8 cellular contexts compared by ENCODE assay signal in the genomic region with DNA sequence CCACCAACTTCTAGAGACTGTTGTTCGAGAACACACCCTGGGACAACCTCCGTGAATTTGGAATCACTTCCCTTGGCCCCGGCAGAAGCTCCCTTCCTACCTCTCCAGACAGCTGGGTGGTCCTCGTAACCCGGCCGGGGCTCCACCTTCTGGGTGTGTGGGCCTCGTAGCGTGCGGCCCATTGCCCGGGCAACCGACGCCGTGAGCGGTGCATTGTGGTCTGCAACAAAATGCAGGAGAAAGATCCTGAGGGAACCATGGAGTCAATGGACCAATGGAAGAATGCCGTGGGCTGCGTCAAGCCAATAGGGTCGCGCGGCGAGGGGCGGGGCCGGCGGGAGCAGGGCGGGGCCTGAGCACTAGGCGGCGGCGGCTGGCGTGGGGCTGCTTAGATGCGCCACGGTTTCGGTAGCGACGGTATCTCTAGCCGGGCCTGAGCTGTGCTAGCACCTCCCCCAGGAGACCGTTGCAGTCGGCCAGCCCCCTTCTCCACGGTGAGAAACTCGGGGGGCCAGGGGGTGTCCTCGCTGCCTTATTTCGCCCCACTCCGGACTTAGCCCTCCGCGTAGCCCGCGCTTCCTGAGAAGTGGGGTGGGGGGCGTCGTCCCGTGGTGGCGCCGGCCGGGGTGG. TPM values are rescaled to one million over a fixed set of nuclear protein-coding genes. Genes with fewer than 3 reads are reported as not detected.
DNase-seq lines count a peak whose midpoint lies in the region; ATAC-seq and TF ChIP-seq lines count a peak whose summit lies in the region.

A gene (plus strand): TSS at position 391 of the 630 bp plus-strand sequence. CDS start 309 bp downstream, outside the sequence.

- peak within 1 kb of the TSS; percentile 44 to 81 (median 73); a peak in 21 of 22 replicates for H3K27ac ChIP-seq in BLaER1 treated with 17β-estradiol and CSF1 and Interleukin-3, amounts not matched to agents 10 nM and 100 nM
- H3K27ac ChIP-seq in left lung: peak within 1 kb of the TSS; percentile 83 to 90

- no peaks in the 10 kb centered on the region for H3K9me3 ChIP-seq in BLaER1 treated with 17β-estradiol and CSF1 and Interleukin-3, amounts not matched to agents 10 nM and 100 nM (replicated peaks in 1 of 11)
- H3K9me3 ChIP-seq in left lung: no peaks in the 10 kb centered on the region

- ATAC-seq in GM19351 (IDR thresholded peaks at IDR 0.05; ENCODE audit: unreplicated experiment): peak; percentile 92
- ATAC-seq in HG03521 (IDR thresholded peaks at IDR 0.05; ENCODE audit: unreplicated experiment): peak; percentile 92
- ATAC-seq in left lung: peak; percentile 99

- peak within 1 kb of the TSS; percentile 78 to 91 (median 84) for H3K9ac ChIP-seq in BLaER1 treated with 17β-estradiol and CSF1 and Interleukin-3, amounts not matched to agents 10 nM and 100 nM

- TF ChIP-seq CTCF in left lung (IDR thresholded peaks at IDR 0.05): no peak

- H3K4me2 ChIP-seq in BLaER1 treated with 17β-estradiol and CSF1 and Interleukin-3, amounts not matched to agents 10 nM and 100 nM: peak within 1 kb of the TSS; percentile 85 to 98 (median 92)

- peaks cover 24 to 33% (median 28%) of the 10 kb centered on the region in 10 experiments for H3K4me1 ChIP-seq in BLaER1 treated with 17β-estradiol and CSF1 and Interleukin-3, amounts not matched to agents 10 nM and 100 nM
- peaks cover 11 to 28% of the 10 kb centered on the region in 2 donors for H3K4me1 ChIP-seq in left lung

- peak within 1 kb of the TSS; percentile 85 to 99 (median 97) for H3K4me3 ChIP-seq in BLaER1 treated with 17β-estradiol and CSF1 and Interleukin-3, amounts not matched to agents 10 nM and 100 nM
- H3K4me3 ChIP-seq in left lung: peak within 1 kb of the TSS; percentile 95 to 99

- intact Hi-C loops in left lung (cut with DNase I): no loop called here

- DNase-seq in NCI-H748 (lab: John Stamatoyannopoulos, UW; ENCODE audit: unreplicated experiment): peak; percentile 96
- DNase-seq in activated CD4-positive, alpha-beta T cell treated with anti-CD3 and anti-CD28 coated beads, Interleukin-2, amount 50 U/mL, for 1 hour: peak; percentile 98
- peak; percentile 93 for DNase-seq in dedifferentiated amniotic fluid mesenchymal stem cell (ENCODE audit: extremely low spot score)
- DNase-seq in left lung: peak; percentile 95 to 97
- DNase-seq in stimulated activated CD4-positive, alpha-beta T cell treated with anti-CD3 and anti-CD28 coated beads, Interleukin-2, amount 100 ng/mL, for 48 hours: peak; percentile 99

- peaks cover 20 to 38% (median 31%) of the 10 kb centered on the region in 11 experiments for H4K20me1 ChIP-seq in BLaER1 treated with 17β-estradiol and CSF1 and Interleukin-3, amounts not matched to agents 10 nM and 100 nM

- H3K36me3 ChIP-seq in BLaER1 treated with 17β-estradiol and CSF1 and Interleukin-3, amounts not matched to agents 10 nM and 100 nM: peaks cover 32 to 51% (median 40%) of the 10 kb centered on the region in 11 experiments
- peaks cover 0 to 30% of the 10 kb centered on the region in 2 donors for H3K36me3 ChIP-seq in left lung

- H3K27me3 ChIP-seq in BLaER1 treated with 17β-estradiol and CSF1 and Interleukin-3, amounts not matched to agents 10 nM and 100 nM: no peaks in the 10 kb centered on the region
- H3K27me3 ChIP-seq in left lung: no peaks in the 10 kb centered on the region

RNA-seq across cellular contexts. Expression of the gene that starts here (rescaled TPM):
- total RNA-seq in left lung: 100 to 1,000 TPM; 342 to 352 TPM

Comparison
In these comparisons a context has a peak if more than half of its experiments do, and no peak if none do; other contexts are left out.
1. Peak in every context shown above with its lines: DNase-seq, ATAC-seq, H3K4me3 ChIP-seq and H3K27ac ChIP-seq.